In genomic region chr7:12493866-12494265, GRCh38 we compare ENCODE assay signal across 26 cellular contexts.
"Had no signal": no experiment of that assay in that cellular context is flagged by ENCODE, and none has a peak within 500 bp of the region (broad histone marks: within the 10 kb centered on the region; RNA-seq: fewer than 3 reads in every experiment).

No MANE protein-coding gene starts in this region.

- H3K36me3 ChIP-seq: gastrocnemius medialis, right lobe of liver, uterus had no signal

- H3K27ac ChIP-seq: gastrocnemius medialis, hepatocyte, right lobe of liver, testis, uterus had no signal

- DNase-seq: activated CD4-positive, alpha-beta memory T cell treated with anti-CD3 and anti-CD28 coated beads, Interleukin-2, amount 10 ng/mL, durations not matched to agents 7 days and 5 days; activated CD4-positive, alpha-beta T cell treated with anti-CD3 and anti-CD28 coated beads for 1 hour; activated CD4-positive, alpha-beta T cell treated with anti-CD3 and anti-CD28 coated beads, Interleukin-2, amount 10 ng/mL, durations not matched to agents 7 days and 5 days; activated CD8-positive, alpha-beta memory T cell treated with anti-CD3 and anti-CD28 coated beads, Interleukin-2, amount 50 U/mL, for 48 hours; activated gamma-delta T cell; activated naive CD4-positive, alpha-beta T cell treated with anti-CD3 and anti-CD28 coated beads, Interleukin-2, amount 10 ng/mL, durations not matched to agents 7 days and 5 days; activated naive CD8-positive, alpha-beta T cell treated with anti-CD3 and anti-CD28 coated beads, Interleukin-2, amount 10 ng/mL, durations not matched to agents 7 days and 5 days; activated T-cell treated with anti-CD3 and anti-CD28 coated beads, Interleukin-2, amount 50 U/mL, for 24 hours; amniotic stem cell; effector memory CD4-positive, alpha-beta T cell; gastrocnemius medialis; glutamatergic neuron; islet precursor cell; left cardiac atrium; left ventricle myocardium superior; mucosa of descending colon; posterior cingulate gyrus; right lobe of liver; stimulated activated CD4-positive, alpha-beta T cell treated with anti-CD3 and anti-CD28 coated beads, Interleukin-4, amount 100 ng/mL, for 1 hour; stimulated activated naive CD8-positive, alpha-beta T cell treated with anti-CD3 and anti-CD28 coated beads, Interleukin-15, Interleukin-2, amounts not matched to agents 100 U/mL and 50 U/mL, for 24 hours; testis; trophoblast cell; uterus had no signal

- H2AFZ ChIP-seq: hepatocyte had no signal

- FAIRE-seq: colon had no signal

- ATAC-seq: gastrocnemius medialis; left cardiac atrium; left ventricle myocardium superior; mucosa of descending colon; natural killer cell treated with Interleukin-12 subunit alpha and Interleukin-12 subunit beta and Interleukin-15 and Interleukin-18, amount 100 ng/mL, for 72 hours; right lobe of liver; stimulated activated naive CD8-positive, alpha-beta T cell treated with anti-CD3 and anti-CD28 coated beads, Interleukin-15, Interleukin-2, amounts not matched to agents 100 U/mL and 50 U/mL, for 24 hours had no signal

- H3K79me2 ChIP-seq: hepatocyte had no signal

- H3K4me1 ChIP-seq: gastrocnemius medialis, right lobe of liver, testis, uterus had no signal

- H3K4me3 ChIP-seq: gastrocnemius medialis, hepatocyte, mucosa of descending colon, right lobe of liver, testis, uterus had no signal

- H3K9me3 ChIP-seq: gastrocnemius medialis, mucosa of descending colon, right lobe of liver, testis, uterus had no signal

- H3K4me2 ChIP-seq: hepatocyte had no signal

- H3K27me3 ChIP-seq: gastrocnemius medialis, hepatocyte, right lobe of liver, testis, uterus had no signal
